2 cellular contexts compared by ENCODE assay signal in genomic region chr5:142008813-142009212, GRCh38.
A peak's percentile ranks its signal among the peaks of the same experiment; 100 is the strongest.
TF ChIP-seq lines count a peak whose summit lies in the region.

No MANE protein-coding gene starts in this region.

TF ChIP-seq in HEK293, 187 proteins besides CTCF, POLR2A, EP300 and RAD21:
- TF ChIP-seq ZNF692 (tag by site-specific recombination; IDR thresholded peaks at IDR 0.05) (no peak), ZNF362 (tag by site-specific recombination; IDR thresholded peaks at IDR 0.05) (peak; percentile 14; the same call in 1 of the 2 replicates), ZNF280C (tag by site-specific recombination; IDR thresholded peaks at IDR 0.05) (no peak), KLF8 (tag by site-specific recombination; IDR thresholded peaks at IDR 0.05) (no peak), ZNF341 (tag by site-specific recombination; IDR thresholded peaks at IDR 0.05; ENCODE audit: low read depth) (no peak)

TF ChIP-seq in K562, 482 proteins besides CTCF, POLR2A, EP300 and RAD21:
- TF ChIP-seq MAX (CRISPR knock-in tag; IDR thresholded peaks at IDR 0.05) (no peak), SMARCA4 (IDR thresholded peaks at IDR 0.05) (peak; percentile 60; the same call in 1 of the 2 replicates), ZNF589 (CRISPR knock-in tag; IDR thresholded peaks at IDR 0.05; ENCODE audit: low read depth) (no peak), TFAP4 (CRISPR knock-in tag; IDR thresholded peaks at IDR 0.05; ENCODE audit: borderline replicate concordance) (no peak), TCF3 (CRISPR knock-in tag; IDR thresholded peaks at IDR 0.05) (peak; percentile 15; the same call in 1 of the 2 replicates), SMARCE1 (IDR thresholded peaks at IDR 0.05) (0 out of 2 replicates have a peak, but pooled peaks have one; percentile 54), ZNF407 (IDR thresholded peaks at IDR 0.05; ENCODE audit: low read depth) (no peak), MEIS2 (IDR thresholded peaks at IDR 0.05; ENCODE audit: partially characterized antibody) (peak; percentile 71), TEAD1 (CRISPR knock-in tag; IDR thresholded peaks at IDR 0.05) (no peak), TEAD4 (IDR thresholded peaks at IDR 0.05; ENCODE audit: low read length) (peak; percentile 64), TEAD4 (CRISPR knock-in tag; IDR thresholded peaks at IDR 0.05; ENCODE audit: borderline replicate concordance) (no peak), CGGBP1 (CRISPR knock-in tag; IDR thresholded peaks at IDR 0.05) (no peak), NFXL1 (CRISPR knock-in tag; IDR thresholded peaks at IDR 0.05) (no peak), CBFA2T3 (IDR thresholded peaks at IDR 0.05) (peak; percentile 81), LEF1 (IDR thresholded peaks at IDR 0.05) (peak; percentile 55; the same call in 1 of the 2 replicates), TAL1 (IDR thresholded peaks at IDR 0.05) (peak; percentile 46; the same call in 1 of the 2 replicates), CBFA2T2 (conservative IDR thresholded peaks at IDR 0.05) (peak; percentile 51), MAFG (tag; conservative IDR thresholded peaks at IDR 0.05) (no peak), DPF2 (IDR thresholded peaks at IDR 0.05) (peak; percentile 62; the same call in 1 of the 2 replicates), ZNF436 (CRISPR knock-in tag; IDR thresholded peaks at IDR 0.05) (no peak), ARID1B (IDR thresholded peaks at IDR 0.05) (peak; percentile 79)
